ENCODE assay signal across 1 cellular context in the genomic region with DNA sequence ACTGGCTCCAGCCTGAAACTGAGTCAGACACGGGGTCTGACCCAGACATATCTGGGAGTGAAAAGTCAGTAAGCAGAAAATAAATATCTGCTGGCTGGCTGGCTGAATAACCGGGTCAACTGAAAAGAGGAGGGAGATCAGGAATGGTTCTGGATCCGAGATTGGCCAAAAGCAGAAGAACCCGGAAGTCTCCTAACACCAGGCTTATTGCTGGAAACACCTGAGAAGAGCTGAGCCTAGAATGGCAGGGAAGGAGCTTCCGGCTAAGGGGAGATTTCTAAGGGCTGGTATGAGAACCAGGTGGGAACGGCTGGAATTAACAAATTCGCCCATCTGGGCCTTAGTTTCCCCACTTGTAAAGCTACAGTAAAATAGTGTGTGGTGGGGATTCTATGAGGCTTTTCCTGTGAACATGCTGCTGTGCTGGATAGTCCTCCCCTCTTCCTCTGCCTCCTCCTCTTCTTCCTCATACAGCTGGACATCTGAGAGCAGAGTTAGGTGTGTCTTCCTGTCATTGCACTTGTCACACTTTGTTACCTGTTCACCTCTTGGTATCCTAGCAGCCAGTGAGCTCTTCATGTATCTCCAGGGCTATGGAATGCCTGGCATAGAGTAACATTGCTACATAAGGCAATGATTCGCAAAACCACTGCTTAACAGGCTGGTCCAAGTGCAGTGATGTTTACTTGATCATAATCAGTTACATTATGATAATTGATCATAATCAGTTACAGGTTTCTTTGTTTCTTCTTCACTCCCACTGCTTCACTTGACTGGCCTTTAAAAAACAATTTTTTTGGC.
TF ChIP-seq lines count a peak whose summit lies in the region.

No MANE protein-coding gene starts in this region.

TF ChIP-seq in HepG2, 621 proteins besides CTCF, POLR2A, EP300 and RAD21:
- TF ChIP-seq, protein P1, sequence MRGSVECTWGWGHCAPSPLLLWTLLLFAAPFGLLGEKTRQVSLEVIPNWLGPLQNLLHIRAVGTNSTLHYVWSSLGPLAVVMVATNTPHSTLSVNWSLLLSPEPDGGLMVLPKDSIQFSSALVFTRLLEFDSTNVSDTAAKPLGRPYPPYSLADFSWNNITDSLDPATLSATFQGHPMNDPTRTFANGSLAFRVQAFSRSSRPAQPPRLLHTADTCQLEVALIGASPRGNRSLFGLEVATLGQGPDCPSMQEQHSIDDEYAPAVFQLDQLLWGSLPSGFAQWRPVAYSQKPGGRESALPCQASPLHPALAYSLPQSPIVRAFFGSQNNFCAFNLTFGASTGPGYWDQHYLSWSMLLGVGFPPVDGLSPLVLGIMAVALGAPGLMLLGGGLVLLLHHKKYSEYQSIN (CRISPR knock-in tag; IDR thresholded peaks at IDR 0.05; ENCODE audit: borderline replicate concordance), result no peak
- TF ChIP-seq REPIN1 (CRISPR knock-in tag; IDR thresholded peaks at IDR 0.05; ENCODE audit: borderline replicate concordance, low read depth) (no peak), NCOA5 (CRISPR knock-in tag; IDR thresholded peaks at IDR 0.05) (no peak), HIVEP1 (CRISPR knock-in tag; IDR thresholded peaks at IDR 0.05) (no peak), CEBPB (IDR thresholded peaks at IDR 0.05; ENCODE audit: borderline replicate concordance, low read depth, low read length) (no peak), SP140L (CRISPR knock-in tag; IDR thresholded peaks at IDR 0.05; ENCODE audit: borderline replicate concordance) (no peak)
